ENCODE assay signal across 8 cellular contexts in the genomic region with DNA sequence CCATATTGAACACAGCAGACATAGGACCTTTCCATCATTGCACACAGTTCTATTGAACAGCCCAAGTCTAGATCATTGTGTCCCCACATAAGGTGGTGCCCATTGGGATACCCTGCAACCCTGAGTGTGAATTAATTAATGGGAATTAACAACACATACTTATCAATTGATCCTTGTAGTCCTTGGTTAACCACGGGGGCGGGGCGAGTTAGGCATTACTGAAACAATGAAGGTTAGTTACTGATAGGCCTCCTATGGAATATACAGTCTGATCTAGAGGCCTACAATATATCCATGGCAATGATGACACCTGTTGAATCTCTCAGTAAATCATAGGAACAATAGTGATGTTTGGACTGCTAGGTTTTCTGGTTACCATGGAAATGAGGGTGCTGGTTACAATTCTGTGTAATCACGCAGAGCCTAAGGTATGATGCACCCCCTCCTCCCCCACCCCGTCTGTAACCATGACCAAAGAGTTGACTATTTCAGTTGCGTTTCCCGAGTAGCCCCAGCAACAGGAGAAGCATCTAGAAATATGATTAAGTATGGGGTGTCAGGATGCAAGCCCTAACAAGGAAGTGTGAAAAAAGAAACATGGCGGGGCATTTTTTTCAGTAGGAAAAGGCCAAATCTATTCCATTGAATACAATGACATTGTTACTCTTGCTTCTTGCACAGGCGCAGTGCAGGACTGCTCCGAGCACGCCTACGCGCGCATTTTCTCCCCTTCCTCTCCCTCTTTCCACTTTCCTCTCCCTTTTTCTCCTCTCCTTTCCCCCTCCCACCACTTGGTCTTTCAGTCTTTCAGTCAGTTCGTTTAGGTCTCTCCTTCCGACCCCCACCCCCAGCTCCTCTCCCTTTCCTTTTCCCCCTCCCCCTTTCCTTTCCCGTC. TPM values are rescaled to one million over a fixed set of nuclear protein-coding genes. Genes with fewer than 3 reads are reported as not detected.
A peak's percentile ranks its signal among the peaks of the same experiment; 100 is the strongest.
DNase-seq lines count a peak whose midpoint lies in the region; ATAC-seq lines count a peak whose summit lies in the region.

No MANE protein-coding gene starts in this region.

- ATAC-seq in GM19452 (IDR thresholded peaks at IDR 0.05; ENCODE audit: unreplicated experiment) (peak; percentile 36), HG03558 (IDR thresholded peaks at IDR 0.05; ENCODE audit: extremely low read depth, unreplicated experiment) (peak; percentile 7)

- H3K27me3 ChIP-seq in CD4-positive, alpha-beta memory T cell (ENCODE audit: insufficient read depth, low read length), result no peaks in the 10 kb centered on the region
- H3K27me3 ChIP-seq in ectodermal cell (ENCODE audit: control insufficient read depth, insufficient read depth, low read length, poor library complexity, severe bottlenecking), result no peaks in the 10 kb centered on the region
- no peaks in the 10 kb centered on the region for H3K27me3 ChIP-seq in muscle layer of duodenum (ENCODE audit: low read depth, low read length)

- peak overlapping the region; percentile 97 to 100 (median 99) for H3K27ac Mint-ChIP-seq in CD4-positive, alpha-beta memory T cell

- H3K4me3 ChIP-seq in CD4-positive, alpha-beta memory T cell (ENCODE audit: low read length in 2 of 2), result peak overlapping the region in 1 of 2 donors; percentile 62
- peak overlapping the region; percentile 25 for H3K4me3 ChIP-seq in ectodermal cell (ENCODE audit: insufficient read depth, low read depth, low read length)
- peak overlapping the region; percentile 71 to 76 for H3K4me3 ChIP-seq in muscle layer of duodenum (ENCODE audit: low read depth in 1 of 2, low read length in 2 of 2)

- H3K4me1 Mint-ChIP-seq in CD4-positive, alpha-beta memory T cell, result peaks cover 7 to 39% (median 12%) of the 10 kb centered on the region in 4 donors

- POLR2A ChIA-PET in CD4-positive, alpha-beta memory T cell (lab: Charles Lee; ENCODE audit: partially characterized antibody), result interaction anchor here (0.7 to 2.4 kb wide), 15 partner anchors 10 to 250 kb away, joined by 3 to 52 read pairs (median 6); a partner anchor contains a TSS

- DNase-seq in CD4-positive, alpha-beta memory T cell, result peak in 4 of 5 donors; percentile 47 to 85 (median 54)
- DNase-seq in activated CD4-positive, CD25-positive, alpha-beta regulatory T cell (lab: John Stamatoyannopoulos, UW), result peak in 3 of 4 experiments; percentile 4 to 44 (median 36)
- no peak for DNase-seq in UCSD-AML1 (lab: John Stamatoyannopoulos, UW; ENCODE audit: unreplicated experiment)

- peak overlapping the region; percentile 95 for H3K27ac ChIP-seq in CD4-positive, alpha-beta memory T cell (ENCODE audit: low read depth, low read length)
- H3K27ac ChIP-seq in ectodermal cell (ENCODE audit: insufficient read depth, low read depth, low read length, poor library complexity, severe bottlenecking), result peak overlapping the region; percentile 85
- peak overlapping the region; percentile 95 for H3K27ac ChIP-seq in muscle layer of duodenum (ENCODE audit: low read length)
- peak overlapping the region; percentile 87 for H3K27ac ChIP-seq in temporal lobe (ENCODE audit: low read depth, low read length)

- H3K4me1 ChIP-seq in CD4-positive, alpha-beta memory T cell (ENCODE audit: insufficient read depth, low read length), result peaks cover 32% of the 10 kb centered on the region
- H3K4me1 ChIP-seq in ectodermal cell (ENCODE audit: control insufficient read depth, insufficient read depth, low read length), result no peaks in the 10 kb centered on the region
- H3K4me1 ChIP-seq in muscle layer of duodenum (ENCODE audit: control insufficient read depth in 1 of 2, insufficient read depth in 2 of 2, low read length in 2 of 2), result peaks cover 6 to 17% of the 10 kb centered on the region in 2 donors

- H3K9me3 ChIP-seq in CD4-positive, alpha-beta memory T cell (ENCODE audit: control insufficient read depth in 1 of 2, low read length in 2 of 2), result no peaks in the 10 kb centered on the region
- H3K9me3 ChIP-seq in ectodermal cell (ENCODE audit: control insufficient read depth, low read length) (no peaks in the 10 kb centered on the region), muscle layer of duodenum (ENCODE audit: control insufficient read depth in 1 of 2, low read length in 2 of 2) (no peaks in the 10 kb centered on the region)

- CTCF ChIA-PET in CD4-positive, alpha-beta memory T cell (lab: Charles Lee; ENCODE audit: partially characterized antibody), result interaction anchor here (0.6 to 1.5 kb wide), 8 partner anchors 26 to 101 kb away, joined by 3 to 7 read pairs (median 3); a partner anchor contains a TSS

- peaks cover 0 to 17% of the 10 kb centered on the region in 2 donors for H3K36me3 Mint-ChIP-seq in CD4-positive, alpha-beta memory T cell

- no peaks in the 10 kb centered on the region for H3K9me3 Mint-ChIP-seq in CD4-positive, alpha-beta memory T cell

- H3K4me3 Mint-ChIP-seq in CD4-positive, alpha-beta memory T cell, result peak overlapping the region; percentile 96 to 100 (median 98)

- H3K27me3 Mint-ChIP-seq in CD4-positive, alpha-beta memory T cell, result no peaks in the 10 kb centered on the region

- intact Hi-C loops in CD4-positive, alpha-beta memory T cell (cut with micrococcal nuclease), result loop anchor here (1.0 kb wide), 4 partner anchors 84 to 250 kb away; a partner anchor contains a TSS

- no peaks in the 10 kb centered on the region for H3K36me3 ChIP-seq in CD4-positive, alpha-beta memory T cell (ENCODE audit: insufficient read depth, low read length)
- H3K36me3 ChIP-seq in ectodermal cell (ENCODE audit: control insufficient read depth, insufficient read depth, low read length) (no peaks in the 10 kb centered on the region), muscle layer of duodenum (ENCODE audit: control insufficient read depth in 1 of 2, insufficient read depth in 2 of 2, low read length in 2 of 2) (no peaks in the 10 kb centered on the region)

- 26% methylated on average over 14 to 16 of the region's 17 CpGs for WGBS in ectodermal cell, 2 experiments

RNA-seq across cellular contexts. Expression of a gene that starts 0.7 kb away (rescaled TPM):
- 100 to 1,000 TPM; 300 to 314 TPM for total RNA-seq in CD4-positive, alpha-beta memory T cell
- 100 to 1,000 TPM; 163 to 182 TPM for polyA plus RNA-seq in CD4-positive, alpha-beta memory T cell
- polyA plus RNA-seq in ectodermal cell (2013, experiment 1 of 4), result 899 TPM
- polyA plus RNA-seq in ectodermal cell (2013, experiment 2 of 4), result 872 TPM
- polyA plus RNA-seq in ectodermal cell (2013, experiment 3 of 4), result 821 TPM
- 949 TPM for polyA plus RNA-seq in ectodermal cell (2013, experiment 4 of 4)
- 224 TPM for total RNA-seq in temporal lobe

RNA-seq across cellular contexts. Expression of a gene that starts 18.8 kb away (rescaled TPM):
- 1 to 10 TPM; 3.5 TPM for total RNA-seq in CD4-positive, alpha-beta memory T cell
- polyA plus RNA-seq in CD4-positive, alpha-beta memory T cell, result not detected
- polyA plus RNA-seq in ectodermal cell (2013, experiment 1 of 4), result 2.3 TPM
- 1.7 TPM for polyA plus RNA-seq in ectodermal cell (2013, experiment 2 of 4)
- polyA plus RNA-seq in ectodermal cell (2013, experiment 3 of 4), result 0.91 TPM
- polyA plus RNA-seq in ectodermal cell (2013, experiment 4 of 4), result 1.0 TPM
- total RNA-seq in temporal lobe, result 1.7 TPM

RNA-seq across cellular contexts. Expression of a gene that starts 28.8 kb away (rescaled TPM):
- total RNA-seq in CD4-positive, alpha-beta memory T cell, result 10 to 100 TPM; 28.0 to 28.2 TPM
- 1 to 10 TPM; 5.8 to 6.0 TPM for polyA plus RNA-seq in CD4-positive, alpha-beta memory T cell
- 107 TPM for polyA plus RNA-seq in ectodermal cell (2013, experiment 1 of 4)
- 109 TPM for polyA plus RNA-seq in ectodermal cell (2013, experiment 2 of 4)
- 84.1 TPM for polyA plus RNA-seq in ectodermal cell (2013, experiment 3 of 4)
- polyA plus RNA-seq in ectodermal cell (2013, experiment 4 of 4), result 95.6 TPM
- 26.3 TPM for total RNA-seq in temporal lobe

RNA-seq across cellular contexts. Expression of a gene that starts 59.7 kb away (rescaled TPM):
- not detected for total RNA-seq in CD4-positive, alpha-beta memory T cell
- polyA plus RNA-seq in CD4-positive, alpha-beta memory T cell, result not detected
- polyA plus RNA-seq in ectodermal cell (2013, experiment 1 of 4), result not detected
- polyA plus RNA-seq in ectodermal cell (2013, experiment 2 of 4), result 0.16 TPM
- polyA plus RNA-seq in ectodermal cell (2013, experiment 3 of 4), result 0.16 TPM
- polyA plus RNA-seq in ectodermal cell (2013, experiment 4 of 4), result 0.32 TPM
- under 0.01 TPM for total RNA-seq in temporal lobe
